In genomic region chr10:20970708-20971107, GRCh38 we compare ENCODE assay signal across 11 cellular contexts.
DNase-seq lines count a peak whose midpoint lies in the region; ATAC-seq and TF ChIP-seq lines count a peak whose summit lies in the region.
"Had no signal": no experiment of that assay in that cellular context is flagged by ENCODE, and none has a peak within 500 bp of the region (broad histone marks: within the 10 kb centered on the region; RNA-seq: fewer than 3 reads in every experiment).

No MANE protein-coding gene starts in this region.

- no peaks in the 10 kb centered on the region for H3K4me1 ChIP-seq in thyroid gland

- ATAC-seq in GM19438 (IDR thresholded peaks at IDR 0.05; ENCODE audit: low read depth, unreplicated experiment) (peak; percentile 95), HG02870 (IDR thresholded peaks at IDR 0.05; ENCODE audit: unreplicated experiment) (peak; percentile 97), HG03558 (IDR thresholded peaks at IDR 0.05; ENCODE audit: extremely low read depth, unreplicated experiment) (peak; percentile 98)

- H3K27ac ChIP-seq in thyroid gland: no peak overlapping the region

- in situ Hi-C loops in GM13976 (cut with MboI; ENCODE audit: low sequenced_read_pairs, unreplicated experiment): no loop called here

- H3K4me3 ChIP-seq in thyroid gland (replicated peaks in 1 of 3): no peak overlapping the region

- TF ChIP-seq CTCF in GM13976 (IDR thresholded peaks at IDR 0.05; ENCODE audit: borderline replicate concordance, control extremely low read depth, extremely low read depth, insufficient read depth, missing control alignments) (no peak), thyroid gland (IDR thresholded peaks at IDR 0.05) (no peak)

- H3K9me3 ChIP-seq in thyroid gland: no peaks in the 10 kb centered on the region

- H3K36me3 ChIP-seq in thyroid gland: no peaks in the 10 kb centered on the region

- H3K27me3 ChIP-seq in thyroid gland: no peaks in the 10 kb centered on the region

- TF ChIP-seq POLR2A in thyroid gland (IDR thresholded peaks at IDR 0.05): no peak

- intact Hi-C loops in thyroid gland (cut with DNase I): no loop called here

- 84 to 88% methylated on average over 4 of the region's 4 CpGs for WGBS in thyroid gland, 2 donors

- DNase-seq in GM13976 (ENCODE audit: low spot score) (peak; percentile 25), amniotic stem cell (lab: John Stamatoyannopoulos, UW) (no peak), thyroid gland (no peak), HK-2 (ENCODE audit: unreplicated experiment) (no peak), H4 (ENCODE audit: low spot score) (no peak)
- DNase-seq: activated naive CD8-positive, alpha-beta T cell treated with anti-CD3 and anti-CD28 coated beads, Interleukin-2, amount 10 ng/mL, durations not matched to agents 7 days and 5 days; effector memory CD4-positive, alpha-beta T cell; NCI-H2171 treated with DMSO at 0.1 percent for 48 hours had no signal
